In the genomic region with DNA sequence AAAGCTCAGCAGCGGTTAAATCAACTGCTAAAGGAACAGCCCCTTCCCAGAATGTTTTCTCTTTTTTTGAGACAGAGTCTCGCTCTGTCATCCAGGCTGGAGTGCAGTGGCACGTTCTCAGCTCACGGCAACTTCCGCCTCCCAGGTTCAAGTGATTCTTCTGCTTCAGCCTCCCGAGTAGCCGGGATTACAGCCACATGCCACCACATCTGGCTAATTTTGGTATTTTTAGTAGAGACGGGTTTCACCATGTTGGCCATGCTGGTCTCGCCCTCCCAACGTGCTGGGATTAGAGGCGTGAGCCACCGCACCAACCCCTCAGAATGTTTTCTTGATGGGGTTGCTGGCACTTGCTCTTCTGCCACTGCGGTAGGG, we compare ENCODE assay signal across 22 cellular contexts. TPM values are rescaled to one million over a fixed set of nuclear protein-coding genes. Genes with fewer than 3 reads are reported as not detected.
DNase-seq lines count a peak whose midpoint lies in the region; TF ChIP-seq lines count a peak whose summit lies in the region.
"Had no signal": no experiment of that assay in that cellular context is flagged by ENCODE, and none has a peak within 500 bp of the region (broad histone marks: within the 10 kb centered on the region; RNA-seq: fewer than 3 reads in every experiment).

No MANE protein-coding gene starts in this region.

- H3K9me3 ChIP-seq in CD8-positive, alpha-beta memory T cell (ENCODE audit: low read length): no peaks in the 10 kb centered on the region
- peaks cover 3% of the 10 kb centered on the region; the same call in 1 of the 2 replicates for H3K9me3 ChIP-seq in MG63
- H3K9me3 ChIP-seq: lower lobe of right lung had no signal

- H3K4me1 ChIP-seq in CD8-positive, alpha-beta memory T cell (ENCODE audit: insufficient read depth, low read length): peaks cover 8% of the 10 kb centered on the region

- POLR2A ChIA-PET in CD8-positive, alpha-beta memory T cell (lab: Charles Lee): no interaction called here

- no peak overlapping the region for H3K4me3 Mint-ChIP-seq in CD8-positive, alpha-beta memory T cell
- no peak overlapping the region for H3K4me3 Mint-ChIP-seq in chondrocyte (ENCODE audit: unreplicated experiment)
- no peak overlapping the region for H3K4me3 Mint-ChIP-seq in progenitor cell of endocrine pancreas (ENCODE audit: low read depth)
- H3K4me3 Mint-ChIP-seq: activated CD4-positive, alpha-beta T cell treated with anti-CD3 and anti-CD28 coated beads, Interleukin-2, amount 10 ng/mL, durations not matched to agents 7 days and 5 days; CD4-positive, alpha-beta memory T cell had no signal

- H3K27ac Mint-ChIP-seq in CD8-positive, alpha-beta memory T cell: no peak overlapping the region
- peak overlapping the region; percentile 13 for H3K27ac Mint-ChIP-seq in chondrocyte (ENCODE audit: unreplicated experiment)
- peak overlapping the region; percentile 84 for H3K27ac Mint-ChIP-seq in progenitor cell of endocrine pancreas
- H3K27ac Mint-ChIP-seq: CD4-positive, alpha-beta memory T cell had no signal

- TF ChIP-seq CTCF in chondrocyte (IDR thresholded peaks at IDR 0.05) (no peak), progenitor cell of endocrine pancreas (IDR thresholded peaks at IDR 0.05; ENCODE audit: unreplicated experiment) (no peak)

- H3K36me3 Mint-ChIP-seq in CD8-positive, alpha-beta memory T cell: no peaks in the 10 kb centered on the region
- H3K36me3 Mint-ChIP-seq in chondrocyte (ENCODE audit: low read depth) (no peaks in the 10 kb centered on the region), progenitor cell of endocrine pancreas (ENCODE audit: insufficient read depth) (no peaks in the 10 kb centered on the region)
- H3K36me3 Mint-ChIP-seq: CD4-positive, alpha-beta memory T cell had no signal

- no peaks in the 10 kb centered on the region for H3K36me3 ChIP-seq in CD8-positive, alpha-beta memory T cell (ENCODE audit: insufficient read depth, low read length)
- no peaks in the 10 kb centered on the region for H3K36me3 ChIP-seq in MG63
- H3K36me3 ChIP-seq: lower lobe of right lung had no signal

- no peaks in the 10 kb centered on the region for H3K4me1 Mint-ChIP-seq in CD8-positive, alpha-beta memory T cell
- H3K4me1 Mint-ChIP-seq in chondrocyte (ENCODE audit: low read depth) (peaks cover 70% of the 10 kb centered on the region), progenitor cell of endocrine pancreas (ENCODE audit: low read depth) (peaks cover 10% of the 10 kb centered on the region)

- H3K27me3 Mint-ChIP-seq in CD8-positive, alpha-beta memory T cell: peaks cover 2 to 24% of the 10 kb centered on the region in 2 donors
- H3K27me3 Mint-ChIP-seq in chondrocyte (ENCODE audit: low read depth) (no peaks in the 10 kb centered on the region), progenitor cell of endocrine pancreas (peaks cover 3% of the 10 kb centered on the region)
- H3K27me3 Mint-ChIP-seq: CD4-positive, alpha-beta memory T cell had no signal

- no peak for DNase-seq in CD8-positive, alpha-beta memory T cell
- DNase-seq in MG63: peak; percentile 30
- DNase-seq in chondrocyte (ENCODE audit: low spot score): no peak
- DNase-seq in progenitor cell of endocrine pancreas (ENCODE audit: low spot score, unreplicated experiment): no peak
- no peak for DNase-seq in activated CD8-positive, alpha-beta memory T cell treated with anti-CD3 and anti-CD28 coated beads, Interleukin-2, amount 50 U/mL, for 4 hours
- no peak for DNase-seq in NCI-H2171 (lab: John Stamatoyannopoulos, UW)
- DNase-seq in stimulated activated CD4-positive, alpha-beta T cell treated with anti-CD3 and anti-CD28 coated beads, Interleukin-2, amount 100 ng/mL, for 24 hours: no peak
- no peak for DNase-seq in NCI-H1694 (lab: John Stamatoyannopoulos, UW)
- DNase-seq: activated CD4-positive, alpha-beta T cell treated with anti-CD3 and anti-CD28 coated beads, Interleukin-2, amount 10 ng/mL, durations not matched to agents 7 days and 5 days; activated naive CD4-positive, alpha-beta T cell; CD4-positive, alpha-beta memory T cell; central memory CD4-positive, alpha-beta T cell; DND-41; erythroblast; hypothalamus; kidney; lower lobe of right lung; NCI-H524 treated with DMSO at 0.1 percent for 48 hours; retina; stimulated activated CD4-positive, alpha-beta T cell treated with anti-CD3 and anti-CD28 coated beads, Interleukin-15, amount 100 ng/mL, for 24 hours had no signal

- H3K9me3 Mint-ChIP-seq in CD8-positive, alpha-beta memory T cell: no peaks in the 10 kb centered on the region
- H3K9me3 Mint-ChIP-seq in chondrocyte (ENCODE audit: low read depth) (peaks cover 3% of the 10 kb centered on the region), progenitor cell of endocrine pancreas (ENCODE audit: low read depth) (no peaks in the 10 kb centered on the region)
- H3K9me3 Mint-ChIP-seq: CD4-positive, alpha-beta memory T cell had no signal

- CTCF ChIA-PET in CD8-positive, alpha-beta memory T cell (lab: Charles Lee): no interaction called here

- no peak overlapping the region for H3K4me3 ChIP-seq in CD8-positive, alpha-beta memory T cell (ENCODE audit: low read length)
- H3K4me3 ChIP-seq in MG63: no peak overlapping the region
- H3K4me3 ChIP-seq: lower lobe of right lung had no signal

- peak overlapping the region; percentile 60 for H3K27ac ChIP-seq in CD8-positive, alpha-beta memory T cell (ENCODE audit: low read depth, low read length)
- H3K27ac ChIP-seq: lower lobe of right lung had no signal

- H3K27me3 ChIP-seq in CD8-positive, alpha-beta memory T cell (ENCODE audit: insufficient read depth, low read length, poor library complexity, severe bottlenecking): no peaks in the 10 kb centered on the region
- H3K27me3 ChIP-seq in MG63: no peaks in the 10 kb centered on the region

RNA-seq across cellular contexts. Expression of a gene that starts 59.8 kb away (rescaled TPM):
- total RNA-seq in CD8-positive, alpha-beta memory T cell: 1 to 10 TPM in 1 of 2 experiments, under 1 TPM in 1; 0.72 to 1.7 TPM
- not detected for polyA plus RNA-seq in CD8-positive, alpha-beta memory T cell
- total RNA-seq in MG63 (2014; rRNA removed; shearing (Covaris generic); ENCODE audit: low replicate concordance): 5.2 and 13.7 TPM in 2 replicates
- total RNA-seq in chondrocyte (0.45 to 0.82 TPM in 2 of 3 replicates, not detected in the other), progenitor cell of endocrine pancreas (not detected in 2 replicates)
- total RNA-seq: CD4-positive, alpha-beta memory T cell; frontal cortex; temporal lobe had no signal
- polyA plus RNA-seq: CD4-positive, alpha-beta memory T cell had no signal

Comparison
In these comparisons a context has a peak if more than half of its experiments do, and no peak if none do; other contexts are left out.
1. H3K27ac Mint-ChIP-seq: peak in chondrocyte (single experiment) and progenitor cell of endocrine pancreas (single experiment); none in CD8-positive, alpha-beta memory T cell (0 of 8).